29 cellular contexts compared by ENCODE assay signal in the genomic region with DNA sequence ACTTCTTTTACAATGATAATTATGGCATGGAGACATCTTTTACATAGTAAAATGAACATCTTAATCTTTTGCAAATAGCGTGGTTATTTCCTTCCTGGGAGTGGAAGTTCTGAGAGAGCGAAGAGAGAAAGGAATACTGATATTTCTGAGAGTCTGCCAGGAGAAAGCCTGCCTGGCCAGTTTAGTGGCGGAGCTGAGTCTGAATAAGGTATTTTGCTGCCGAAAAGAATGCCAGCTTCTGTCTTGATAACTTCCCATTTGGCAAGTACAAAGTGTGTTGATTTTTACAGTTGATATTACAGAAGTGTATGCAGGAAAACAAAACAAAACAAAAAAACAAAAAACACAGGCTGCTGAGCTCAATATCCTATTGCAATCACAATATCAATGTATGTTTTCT. TPM values are rescaled to one million over a fixed set of nuclear protein-coding genes. Genes with fewer than 3 reads are reported as not detected.
"Had no signal": no experiment of that assay in that cellular context is flagged by ENCODE, and none has a peak within 500 bp of the region (broad histone marks: within the 10 kb centered on the region; RNA-seq: fewer than 3 reads in every experiment).

No MANE protein-coding gene starts in this region.

- DNase-seq: activated B cell treated with CpG ODN at 0.5 μM for 24 hours; activated CD4-positive, alpha-beta memory T cell treated with anti-CD3 and anti-CD28 coated beads, Interleukin-2, amount 10 ng/mL, durations not matched to agents 7 days and 5 days; activated CD4-positive, alpha-beta T cell treated with anti-CD3 and anti-CD28 coated beads for 1 hour; activated CD4-positive, alpha-beta T cell treated with anti-CD3 and anti-CD28 coated beads, Interleukin-2, amount 10 ng/mL, durations not matched to agents 7 days and 5 days; activated gamma-delta T cell; activated naive CD4-positive, alpha-beta T cell treated with anti-CD3 and anti-CD28 coated beads for 36 hours; activated T-cell treated with anti-CD3 and anti-CD28 coated beads for 4 hours; activated T-cell treated with anti-CD3 and anti-CD28 coated beads, Interleukin-2, amount 50 U/mL, for 48 hours; amygdala; brain microvascular endothelial cell; caudate nucleus; KG1; MG63; NCI-H1105; NCI-H1436; NCI-H1694 treated with DMSO at 0.1 percent for 48 hours; NCI-H2081; NCI-H510A treated with DMSO at 0.1 percent for 48 hours; NCI-H69; NK-92 treated with Interleukin-12 subunit alpha and Interleukin-12 subunit beta, amount 100 ng/mL, for 24 hours; OCI-M1; SHP77 had no signal

- H3K9me3 ChIP-seq: MG63, SJSA1 had no signal

- H3K4me3 Mint-ChIP-seq: activated B cell treated with CpG ODN at 0.5 μM for 24 hours; activated CD4-positive, alpha-beta memory T cell treated with anti-CD3 and anti-CD28 coated beads, Interleukin-2, amount 10 ng/mL, durations not matched to agents 7 days and 5 days; activated CD4-positive, alpha-beta T cell treated with anti-CD3 and anti-CD28 coated beads, Interleukin-2, amount 10 ng/mL, durations not matched to agents 7 days and 5 days; activated naive CD4-positive, alpha-beta T cell treated with anti-CD3 and anti-CD28 coated beads for 36 hours; activated naive CD8-positive, alpha-beta T cell; activated T-helper 17 cell treated with anti-CD3 and anti-CD28 coated beads, Interleukin-2, amount 50 U/mL, for 72 hours; T-helper 1 cell treated with Interleukin-12 subunit alpha and Interleukin-12 subunit beta and Interleukin-4 antibody, amounts not matched to agents 30 μg/mL and 1 μg/mL, for 36 hours had no signal

- H3K4me1 Mint-ChIP-seq: activated B cell treated with CpG ODN at 0.5 μM for 24 hours; activated CD4-positive, alpha-beta memory T cell treated with anti-CD3 and anti-CD28 coated beads, Interleukin-2, amount 10 ng/mL, durations not matched to agents 7 days and 5 days; activated CD4-positive, alpha-beta T cell treated with anti-CD3 and anti-CD28 coated beads, Interleukin-2, amount 10 ng/mL, durations not matched to agents 7 days and 5 days; activated T-helper 17 cell treated with anti-CD3 and anti-CD28 coated beads, Interleukin-2, amount 50 U/mL, for 72 hours had no signal

- H3K9me3 Mint-ChIP-seq: activated B cell treated with CpG ODN at 0.5 μM for 24 hours; activated CD4-positive, alpha-beta memory T cell treated with anti-CD3 and anti-CD28 coated beads, Interleukin-2, amount 10 ng/mL, durations not matched to agents 7 days and 5 days; activated CD4-positive, alpha-beta T cell treated with anti-CD3 and anti-CD28 coated beads, Interleukin-2, amount 10 ng/mL, durations not matched to agents 7 days and 5 days; activated naive CD4-positive, alpha-beta T cell treated with anti-CD3 and anti-CD28 coated beads for 36 hours; activated T-helper 17 cell treated with anti-CD3 and anti-CD28 coated beads, Interleukin-2, amount 50 U/mL, for 72 hours; T-helper 1 cell treated with Interleukin-12 subunit alpha and Interleukin-12 subunit beta and Interleukin-4 antibody, amounts not matched to agents 30 μg/mL and 1 μg/mL, for 36 hours had no signal

- H3K36me3 Mint-ChIP-seq: activated naive CD8-positive, alpha-beta T cell had no signal

- H3K4me1 ChIP-seq: SJSA1 had no signal

- ATAC-seq: activated T-helper 17 cell treated with anti-CD3 and anti-CD28 coated beads, Interleukin-2, amount 50 U/mL, for 72 hours had no signal

- H3K27me3 ChIP-seq: brain microvascular endothelial cell, MG63, SJSA1 had no signal

- H3K27me3 Mint-ChIP-seq: activated CD4-positive, alpha-beta memory T cell treated with anti-CD3 and anti-CD28 coated beads, Interleukin-2, amount 10 ng/mL, durations not matched to agents 7 days and 5 days; activated CD4-positive, alpha-beta T cell treated with anti-CD3 and anti-CD28 coated beads, Interleukin-2, amount 10 ng/mL, durations not matched to agents 7 days and 5 days; activated naive CD8-positive, alpha-beta T cell had no signal

- FAIRE-seq: astrocyte, RCC 7860 had no signal

- H3K36me3 ChIP-seq: brain microvascular endothelial cell, MG63, SJSA1 had no signal

- H3K27ac ChIP-seq: brain microvascular endothelial cell, SJSA1 had no signal

- H3K27ac Mint-ChIP-seq: activated B cell treated with CpG ODN at 0.5 μM for 24 hours; activated CD4-positive, alpha-beta memory T cell treated with anti-CD3 and anti-CD28 coated beads, Interleukin-2, amount 10 ng/mL, durations not matched to agents 7 days and 5 days; activated CD4-positive, alpha-beta T cell treated with anti-CD3 and anti-CD28 coated beads, Interleukin-2, amount 10 ng/mL, durations not matched to agents 7 days and 5 days; activated naive CD4-positive, alpha-beta T cell treated with anti-CD3 and anti-CD28 coated beads for 36 hours; activated naive CD8-positive, alpha-beta T cell; activated T-helper 17 cell treated with anti-CD3 and anti-CD28 coated beads, Interleukin-2, amount 50 U/mL, for 72 hours; T-helper 1 cell treated with Interleukin-12 subunit alpha and Interleukin-12 subunit beta and Interleukin-4 antibody, amounts not matched to agents 30 μg/mL and 1 μg/mL, for 36 hours had no signal

- H3K4me3 ChIP-seq: MG63, SJSA1 had no signal

RNA-seq across cellular contexts. Expression of gene KCNJ2, which starts 55.9 kb away (rescaled TPM):
- total RNA-seq: activated CD4-positive, alpha-beta memory T cell treated with anti-CD3 and anti-CD28 coated beads, Interleukin-2, amount 10 ng/mL, durations not matched to agents 7 days and 5 days; activated CD4-positive, alpha-beta T cell treated with anti-CD3 and anti-CD28 coated beads, Interleukin-2, amount 10 ng/mL, durations not matched to agents 7 days and 5 days; activated CD8-positive, alpha-beta memory T cell treated with anti-CD3 and anti-CD28 coated beads for 36 hours; activated naive CD4-positive, alpha-beta T cell treated with anti-CD3 and anti-CD28 coated beads for 36 hours; activated T-helper 17 cell treated with anti-CD3 and anti-CD28 coated beads, Interleukin-2, amount 50 U/mL, for 72 hours had no signal
